ENCODE assay signal across 1 cellular context in the genomic region with DNA sequence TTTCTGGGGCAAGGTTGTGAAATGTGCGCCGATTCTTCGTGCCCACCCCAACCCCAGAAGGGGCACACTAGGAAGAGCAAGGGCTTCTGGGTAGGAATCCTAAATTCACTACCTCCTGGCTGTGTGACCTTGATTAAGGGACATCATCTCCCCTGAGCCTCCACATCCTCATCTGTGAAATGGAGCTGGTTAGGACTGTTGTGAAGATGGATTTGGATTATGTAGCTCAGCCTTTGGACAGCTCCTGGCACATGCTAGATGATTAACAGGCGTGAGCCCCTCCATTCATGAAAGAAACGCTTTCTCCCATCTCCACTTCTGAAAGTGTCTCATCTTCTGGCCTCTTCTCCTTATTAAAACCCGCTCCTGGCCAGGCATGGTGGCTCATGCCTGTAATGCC.
TF ChIP-seq lines count a peak whose summit lies in the region.

No MANE protein-coding gene starts in this region.

TF ChIP-seq in K562, 482 proteins besides CTCF, POLR2A, EP300 and RAD21 (continued from another document):
- TF ChIP-seq CHAMP1 (IDR thresholded peaks at IDR 0.05) (no peak), EHMT2 (IDR thresholded peaks at IDR 0.05) (peak; percentile 42; the same call in 1 of the 2 replicates), ZNF639 (CRISPR knock-in tag; conservative IDR thresholded peaks at IDR 0.05 in 1 of 2, IDR thresholded peaks at IDR 0.05 in 1 of 2) (no peak), KHSRP (IDR thresholded peaks at IDR 0.05) (no peak), HIVEP1 (CRISPR knock-in tag; IDR thresholded peaks at IDR 0.05) (no peak), MAX (CRISPR knock-in tag; IDR thresholded peaks at IDR 0.05) (no peak), RBFOX2 (IDR thresholded peaks at IDR 0.05; ENCODE audit: low read depth, low read length) (no peak), ESRRA (IDR thresholded peaks at IDR 0.05; ENCODE audit: borderline replicate concordance, low read depth) (peak; percentile 88), ZNF212 (CRISPR knock-in tag; IDR thresholded peaks at IDR 0.05) (no peak), KDM1A (IDR thresholded peaks at IDR 0.05) (0 out of 4 replicates have a peak, but pooled peaks of 1 of the 2 experiments have one; percentile 9)
